ENCODE assay signal across 8 cellular contexts in the genomic region with DNA sequence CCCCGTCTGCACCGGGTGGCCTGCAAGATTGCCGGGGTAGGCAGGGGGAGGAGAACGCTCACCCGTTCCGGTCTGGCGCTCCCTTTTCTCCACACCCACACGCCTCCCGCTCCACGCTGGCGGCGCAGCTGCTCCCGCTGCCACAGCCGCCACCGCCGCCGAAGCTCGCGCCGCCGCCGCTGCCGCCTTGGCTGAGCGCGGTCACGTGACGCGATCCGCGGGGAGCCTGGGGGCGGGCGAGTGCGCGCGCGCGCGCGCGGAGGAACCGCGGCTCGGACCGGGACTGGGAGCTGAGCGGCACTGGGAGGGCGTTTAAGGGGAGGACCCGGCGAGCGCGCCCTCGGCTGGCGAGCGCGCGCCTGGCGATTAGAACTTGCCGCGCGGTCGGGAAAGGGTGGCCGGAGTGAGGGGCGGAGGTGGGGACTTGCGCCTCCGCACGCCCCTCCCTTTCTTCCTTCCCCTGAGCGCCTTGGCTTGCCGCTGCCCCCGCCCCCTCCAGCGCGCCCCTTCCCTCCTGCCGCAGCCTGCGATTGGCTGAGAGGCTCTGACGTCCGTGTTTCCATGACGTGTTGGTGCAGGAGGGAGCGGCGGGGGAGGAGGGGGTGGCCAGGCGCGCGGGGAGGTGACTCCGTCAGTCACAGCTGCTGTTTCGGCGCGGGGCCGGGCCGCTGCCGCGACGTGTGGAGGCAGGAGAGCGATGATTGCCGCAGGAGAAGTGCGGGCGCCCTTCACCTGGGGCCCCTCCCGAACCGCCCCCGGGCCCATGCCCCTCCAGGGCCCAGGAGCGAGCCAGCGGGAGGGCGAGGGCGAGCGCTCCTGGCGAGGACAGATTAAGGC. TPM values are rescaled to one million over a fixed set of nuclear protein-coding genes. Genes with fewer than 3 reads are reported as not detected.
DNase-seq lines count a peak whose midpoint lies in the region; ATAC-seq and TF ChIP-seq lines count a peak whose summit lies in the region.

No MANE protein-coding gene starts in this region.

- H3K4me1 ChIP-seq in Loucy (ENCODE audit: insufficient read depth, low read length, poor library complexity, severe bottlenecking) (peaks cover 41% of the 10 kb centered on the region), RWPE2 (ENCODE audit: insufficient read depth, poor library complexity, severe bottlenecking) (peaks cover 19% of the 10 kb centered on the region)

- TF ChIP-seq CTCF in Loucy (conservative IDR thresholded peaks at IDR 0.05; ENCODE audit: low read length) (no peak), RWPE2 (IDR thresholded peaks at IDR 0.05; ENCODE audit: poor library complexity, severe bottlenecking) (no peak), fibroblast of pulmonary artery (IDR thresholded peaks at IDR 0.05; ENCODE audit: low read length, missing control alignments) (no peak)

- no peaks in the 10 kb centered on the region for H3K27me3 Mint-ChIP-seq in natural killer cell treated with Interleukin-12 subunit alpha and Interleukin-12 subunit beta and Interleukin-15 and Interleukin-18, amount 100 ng/mL, for 72 hours

- H3K36me3 Mint-ChIP-seq in natural killer cell treated with Interleukin-12 subunit alpha and Interleukin-12 subunit beta and Interleukin-15 and Interleukin-18, amount 100 ng/mL, for 72 hours: no peaks in the 10 kb centered on the region

- H3K4me3 ChIP-seq in H7 (ENCODE audit: insufficient read depth, low read depth, low read length): peak overlapping the region; percentile 94
- peak overlapping the region; percentile 86 for H3K4me3 ChIP-seq in Loucy (ENCODE audit: low read length, poor library complexity, severe bottlenecking)
- H3K4me3 ChIP-seq in RWPE2 (ENCODE audit: severe bottlenecking): peak overlapping the region; percentile 81
- H3K4me3 ChIP-seq in fibroblast of pulmonary artery (replicated peaks; ENCODE audit: low read depth, low read length): peak overlapping the region; percentile 83

- peak overlapping the region; percentile 97 for H3K4me3 Mint-ChIP-seq in natural killer cell treated with Interleukin-12 subunit alpha and Interleukin-12 subunit beta and Interleukin-15 and Interleukin-18, amount 100 ng/mL, for 72 hours

- H3K27me3 ChIP-seq in H7 (ENCODE audit: control insufficient read depth, insufficient read depth, low read length) (peaks cover 33% of the 10 kb centered on the region), Loucy (ENCODE audit: insufficient read depth, low read length, poor library complexity, severe bottlenecking) (no peaks in the 10 kb centered on the region), RWPE2 (ENCODE audit: insufficient read depth, poor library complexity, severe bottlenecking) (no peaks in the 10 kb centered on the region)

- H2AFZ ChIP-seq in Loucy (ENCODE audit: low read length): peak overlapping the region; percentile 94

- no peaks in the 10 kb centered on the region for H3F3A ChIP-seq in Loucy (ENCODE audit: low read depth)

- H3K36me3 ChIP-seq in H7 (replicated peaks; ENCODE audit: control insufficient read depth, insufficient read depth, low read length) (no peaks in the 10 kb centered on the region), Loucy (ENCODE audit: insufficient read depth, low read length) (no peaks in the 10 kb centered on the region), RWPE2 (ENCODE audit: low read depth) (no peaks in the 10 kb centered on the region)

- ATAC-seq in RWPE2 (ENCODE audit: low read depth): peak; percentile 73
- ATAC-seq in natural killer cell treated with Interleukin-12 subunit alpha and Interleukin-12 subunit beta and Interleukin-15 and Interleukin-18, amount 100 ng/mL, for 72 hours: peak; percentile 91 to 92

- no peaks in the 10 kb centered on the region for H3K9me2 ChIP-seq in Loucy (replicated peaks; ENCODE audit: low read depth, low read length)

- peaks cover 14 to 39% of the 10 kb centered on the region in 2 donors for H3K4me1 Mint-ChIP-seq in natural killer cell treated with Interleukin-12 subunit alpha and Interleukin-12 subunit beta and Interleukin-15 and Interleukin-18, amount 100 ng/mL, for 72 hours (ENCODE audit: low read depth in 2 of 2)

- DNase-seq in ELR (ENCODE audit: low read depth) (peak; percentile 99), H7 (peak; percentile 97), RWPE2 (ENCODE audit: low spot score) (peak; percentile 98), fibroblast of pulmonary artery (ENCODE audit: low read depth) (peak; percentile 99)
- DNase-seq in activated effector memory CD4-positive, alpha-beta T cell treated with Interleukin-2 at 50 U/mL for 16 hours: peak; percentile 97
- peak; percentile 100 for DNase-seq in natural killer cell treated with Interleukin-12 subunit alpha and Interleukin-12 subunit beta and Interleukin-15 and Interleukin-18, amount 100 ng/mL, for 72 hours (ENCODE audit: low spot score)
- DNase-seq in stimulated activated naive CD4-positive, alpha-beta T cell treated with Interleukin-2 at 50 U/mL for 16 hours (lab: John Stamatoyannopoulos, UW): peak; percentile 99

- peak overlapping the region; percentile 80 for H3K27ac ChIP-seq in RWPE2 (ENCODE audit: poor library complexity, severe bottlenecking)

- H3K9me3 ChIP-seq in Loucy (ENCODE audit: insufficient read depth, low read depth, low read length) (no peaks in the 10 kb centered on the region), RWPE2 (ENCODE audit: severe bottlenecking) (no peaks in the 10 kb centered on the region)

- H3K4me2 ChIP-seq in Loucy (ENCODE audit: low read depth, low read length, poor library complexity, severe bottlenecking): peak overlapping the region; percentile 87

- no peaks in the 10 kb centered on the region for H3K9me3 Mint-ChIP-seq in natural killer cell treated with Interleukin-12 subunit alpha and Interleukin-12 subunit beta and Interleukin-15 and Interleukin-18, amount 100 ng/mL, for 72 hours

- H3K9ac ChIP-seq in Loucy (ENCODE audit: low read depth, low read length, poor library complexity, severe bottlenecking): peak overlapping the region; percentile 76

- peak overlapping the region; percentile 91 to 92 for H3K27ac Mint-ChIP-seq in natural killer cell treated with Interleukin-12 subunit alpha and Interleukin-12 subunit beta and Interleukin-15 and Interleukin-18, amount 100 ng/mL, for 72 hours

- H4K20me1 ChIP-seq in Loucy (ENCODE audit: insufficient read depth, low read length, poor library complexity, severe bottlenecking): peaks cover 28% of the 10 kb centered on the region

- peaks cover 38% of the 10 kb centered on the region for H3K79me2 ChIP-seq in Loucy (ENCODE audit: insufficient read depth, low read length)

RNA-seq across cellular contexts. Expression of gene ATP2B1, which starts 0.7 kb away (rescaled TPM):
- total RNA-seq in H7 (2014; rRNA removed; shearing (Covaris generic)): 20.6 and 22.2 TPM in 2 replicates
- 10 to 100 TPM; 45.5 to 57.3 TPM for total RNA-seq in natural killer cell treated with Interleukin-12 subunit alpha and Interleukin-12 subunit beta and Interleukin-15 and Interleukin-18, amount 100 ng/mL, for 72 hours

Comparison
In these comparisons a context has a peak if more than half of its experiments do, and no peak if none do; other contexts are left out.
1. Peak in every context shown above with its lines: DNase-seq, ATAC-seq, H3K4me3 ChIP-seq and H3K27ac ChIP-seq.